ENCODE assay signal across 21 cellular contexts in the genomic region with DNA sequence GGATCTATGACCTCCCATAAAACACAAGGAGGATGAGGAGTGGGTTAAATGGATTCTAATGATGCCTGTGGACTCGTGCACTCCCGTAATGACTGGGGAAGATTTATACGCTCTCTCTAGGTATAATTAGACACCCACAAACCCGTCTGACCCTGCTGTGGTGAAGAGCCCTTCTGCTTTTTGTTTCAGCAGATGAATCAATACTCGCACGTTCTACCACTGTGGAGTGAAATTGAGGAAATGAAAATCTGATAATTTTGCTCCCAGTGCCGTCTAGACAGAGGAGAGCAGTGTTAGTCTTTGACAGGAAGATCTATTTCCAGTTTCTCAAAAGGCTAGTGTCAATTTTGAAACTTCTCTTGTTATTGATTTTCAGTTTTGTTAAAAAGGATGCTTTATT.
DNase-seq lines count a peak whose midpoint lies in the region; ATAC-seq and TF ChIP-seq lines count a peak whose summit lies in the region.
"Had no signal": no experiment of that assay in that cellular context is flagged by ENCODE, and none has a peak within 500 bp of the region (broad histone marks: within the 10 kb centered on the region; RNA-seq: fewer than 3 reads in every experiment).

No MANE protein-coding gene starts in this region.

- DNase-seq in NCI-H1436 (lab: John Stamatoyannopoulos, UW): peak; percentile 4
- DNase-seq in NCI-H1436 treated with DMSO at 0.1 percent for 48 hours (lab: John Stamatoyannopoulos, UW): no peak
- DNase-seq in NCI-H146 (lab: John Stamatoyannopoulos, UW): peak; percentile 53
- DNase-seq in RPMI8226: peak; percentile 68
- DNase-seq in putamen (ENCODE audit: low spot score): peak; percentile 22
- DNase-seq in activated CD4-positive, alpha-beta T cell treated with anti-CD3 and anti-CD28 coated beads for 1 hour: no peak
- no peak for DNase-seq in lower leg skin (ENCODE audit: low spot score in 2 of 2)
- no peak for DNase-seq in activated naive CD8-positive, alpha-beta T cell treated with anti-CD3 and anti-CD28 coated beads, Interleukin-2, amount 50 U/mL, for 24 hours
- DNase-seq: activated CD8-positive, alpha-beta memory T cell treated with anti-CD3 and anti-CD28 coated beads, Interleukin-2, amount 50 U/mL, for 4 hours; activated naive CD8-positive, alpha-beta T cell treated with anti-CD3 and anti-CD28 coated beads for 36 hours; AML-193; heart left ventricle; left colon; NCI-H1048; NCI-H82; right lobe of liver; stimulated activated CD8-positive, alpha-beta memory T cell treated with anti-CD3 and anti-CD28 coated beads, Interleukin-4, amount 100 ng/mL, for 48 hours; T-helper 2 cell had no signal

- H3K4me3 ChIP-seq in lower leg skin (ENCODE audit: low read depth, poor library complexity, severe bottlenecking): no peak overlapping the region
- H3K4me3 ChIP-seq: heart left ventricle, K562, right lobe of liver had no signal

- intact Hi-C loops in lower leg skin (cut with DNase I; ENCODE audit: low total_unique reads): no loop called here

- no peak for ATAC-seq in activated naive CD8-positive, alpha-beta T cell treated with anti-CD3 and anti-CD28 coated beads, Interleukin-2, amount 50 U/mL, for 24 hours
- ATAC-seq: activated T-helper 17 cell treated with anti-CD3 and anti-CD28 coated beads, Interleukin-2, amount 50 U/mL, for 72 hours; heart left ventricle; K562; natural killer cell treated with Interleukin-12 subunit alpha and Interleukin-12 subunit beta and Interleukin-15 and Interleukin-18, amount 100 ng/mL, for 72 hours; right lobe of liver had no signal

- no peak for TF ChIP-seq POLR2A in lower leg skin (IDR thresholded peaks at IDR 0.05)

- no peaks in the 10 kb centered on the region for H3K4me1 Mint-ChIP-seq in activated naive CD8-positive, alpha-beta T cell treated with anti-CD3 and anti-CD28 coated beads, Interleukin-2, amount 50 U/mL, for 24 hours
- H3K4me1 Mint-ChIP-seq: activated naive CD8-positive, alpha-beta T cell treated with anti-CD3 and anti-CD28 coated beads for 36 hours; activated T-helper 17 cell treated with anti-CD3 and anti-CD28 coated beads, Interleukin-2, amount 50 U/mL, for 72 hours had no signal

- no peak overlapping the region for H3K4me3 Mint-ChIP-seq in activated naive CD8-positive, alpha-beta T cell treated with anti-CD3 and anti-CD28 coated beads, Interleukin-2, amount 50 U/mL, for 24 hours
- H3K4me3 Mint-ChIP-seq: activated naive CD8-positive, alpha-beta T cell treated with anti-CD3 and anti-CD28 coated beads for 36 hours; activated T-helper 17 cell treated with anti-CD3 and anti-CD28 coated beads, Interleukin-2, amount 50 U/mL, for 72 hours; natural killer cell treated with Interleukin-12 subunit alpha and Interleukin-12 subunit beta and Interleukin-15 and Interleukin-18, amount 100 ng/mL, for 72 hours had no signal

- H3K27me3 Mint-ChIP-seq in activated naive CD8-positive, alpha-beta T cell treated with anti-CD3 and anti-CD28 coated beads, Interleukin-2, amount 50 U/mL, for 24 hours: peaks cover 3% of the 10 kb centered on the region

- 54 to 61% methylated on average over 7 of the region's 7 CpGs for WGBS in lower leg skin, 2 donors

- no peaks in the 10 kb centered on the region for H3K36me3 Mint-ChIP-seq in activated naive CD8-positive, alpha-beta T cell treated with anti-CD3 and anti-CD28 coated beads, Interleukin-2, amount 50 U/mL, for 24 hours (ENCODE audit: low read depth)
- H3K36me3 Mint-ChIP-seq: activated naive CD8-positive, alpha-beta T cell treated with anti-CD3 and anti-CD28 coated beads for 36 hours; natural killer cell treated with Interleukin-12 subunit alpha and Interleukin-12 subunit beta and Interleukin-15 and Interleukin-18, amount 100 ng/mL, for 72 hours had no signal

- peaks cover under 1% of the 10 kb centered on the region for H3K9me3 Mint-ChIP-seq in activated naive CD8-positive, alpha-beta T cell treated with anti-CD3 and anti-CD28 coated beads, Interleukin-2, amount 50 U/mL, for 24 hours
- H3K9me3 Mint-ChIP-seq: activated naive CD8-positive, alpha-beta T cell treated with anti-CD3 and anti-CD28 coated beads for 36 hours; activated T-helper 17 cell treated with anti-CD3 and anti-CD28 coated beads, Interleukin-2, amount 50 U/mL, for 72 hours; natural killer cell treated with Interleukin-12 subunit alpha and Interleukin-12 subunit beta and Interleukin-15 and Interleukin-18, amount 100 ng/mL, for 72 hours had no signal

- TF ChIP-seq CTCF in lower leg skin (IDR thresholded peaks at IDR 0.05): no peak

- H3K27ac Mint-ChIP-seq in activated naive CD8-positive, alpha-beta T cell treated with anti-CD3 and anti-CD28 coated beads, Interleukin-2, amount 50 U/mL, for 24 hours: no peak overlapping the region
- H3K27ac Mint-ChIP-seq: activated naive CD8-positive, alpha-beta T cell treated with anti-CD3 and anti-CD28 coated beads for 36 hours; activated T-helper 17 cell treated with anti-CD3 and anti-CD28 coated beads, Interleukin-2, amount 50 U/mL, for 72 hours; natural killer cell treated with Interleukin-12 subunit alpha and Interleukin-12 subunit beta and Interleukin-15 and Interleukin-18, amount 100 ng/mL, for 72 hours had no signal

Comparison
In these comparisons a context has a peak if more than half of its experiments do, and no peak if none do; other contexts are left out.
1. DNase-seq: peak in NCI-H1436 (single experiment), NCI-H146 (single experiment), RPMI8226 (single experiment) and putamen (single experiment); none in NCI-H1436 treated with DMSO at 0.1 percent for 48 hours (single experiment), activated CD4-positive, alpha-beta T cell treated with anti-CD3 and anti-CD28 coated beads for 1 hour (single experiment), lower leg skin (0 of 2) and activated naive CD8-positive, alpha-beta T cell treated with anti-CD3 and anti-CD28 coated beads, Interleukin-2, amount 50 U/mL, for 24 hours (single experiment).